Comparison of ENCODE assay signal across 15 cellular contexts in genomic region chr2:205934443-205934842, GRCh38.
A peak's percentile ranks its signal among the peaks of the same experiment; 100 is the strongest.
DNase-seq lines count a peak whose midpoint lies in the region; ATAC-seq, FAIRE-seq and TF ChIP-seq lines count a peak whose summit lies in the region.
"Had no signal": no experiment of that assay in that cellular context is flagged by ENCODE, and none has a peak within 500 bp of the region (broad histone marks: within the 10 kb centered on the region; RNA-seq: fewer than 3 reads in every experiment).

No MANE protein-coding gene starts in this region.

- H2AFZ ChIP-seq in endothelial cell of umbilical vein (ENCODE audit: low read depth, low read length) (no peak overlapping the region), neural progenitor cell (replicated peaks) (no peak overlapping the region), mesenchymal stem cell (ENCODE audit: low read depth, low read length) (no peak overlapping the region)

- H3K4me1 ChIP-seq in endothelial cell of umbilical vein (ENCODE audit: control insufficient read depth, extremely low read depth, insufficient read depth, low read length) = peaks cover 19% of the 10 kb centered on the region
- peaks cover 15% of the 10 kb centered on the region for H3K4me1 ChIP-seq in neural progenitor cell
- no peaks in the 10 kb centered on the region for H3K4me1 ChIP-seq in mesenchymal stem cell (ENCODE audit: control insufficient read depth, insufficient read depth, low read depth, low read length)

- no peak overlapping the region for H2AK5ac ChIP-seq in mesenchymal stem cell (ENCODE audit: low read length, severe bottlenecking)

- no peak overlapping the region for H2BK12ac ChIP-seq in mesenchymal stem cell (ENCODE audit: low read length in 2 of 2)

- peak; percentile 65 for FAIRE-seq in endothelial cell of umbilical vein (lab: Jason Lieb, UNC)
- FAIRE-seq: G401.6, TTC549 had no signal

- H3K18ac ChIP-seq in mesenchymal stem cell (ENCODE audit: low read depth in 1 of 2, low read length in 2 of 2) = no peak overlapping the region

- peaks cover 56% of the 10 kb centered on the region for H3K4me1 Mint-ChIP-seq in neural progenitor cell
- H3K4me1 Mint-ChIP-seq: stimulated activated naive CD8-positive, alpha-beta T cell treated with anti-CD3 and anti-CD28 coated beads, Interleukin-15, amount 100 ng/mL, for 72 hours had no signal

- H4K20me1 ChIP-seq in endothelial cell of umbilical vein (replicated peaks; ENCODE audit: control insufficient read depth, extremely low read depth, insufficient read depth, low read length) (no peaks in the 10 kb centered on the region), neural progenitor cell (ENCODE audit: low read depth) (no peaks in the 10 kb centered on the region)

- no peak overlapping the region for H3K23ac ChIP-seq in mesenchymal stem cell (ENCODE audit: low read length in 2 of 2)

- no peak overlapping the region for H4K8ac ChIP-seq in mesenchymal stem cell (ENCODE audit: low read length)

- no peak overlapping the region for H3K4me2 ChIP-seq in endothelial cell of umbilical vein (ENCODE audit: insufficient read depth, low read length)
- no peak overlapping the region for H3K4me2 ChIP-seq in neural progenitor cell
- no peak overlapping the region for H3K4me2 ChIP-seq in mesenchymal stem cell (ENCODE audit: low read length, poor library complexity, severe bottlenecking)

- H3K79me1 ChIP-seq in mesenchymal stem cell (replicated peaks; ENCODE audit: low read length, poor library complexity, severe bottlenecking) = no peaks in the 10 kb centered on the region

- POLR2A ChIA-PET in endothelial cell of umbilical vein (lab: Charles Lee) = no interaction called here

- no peak for TF ChIP-seq POLR2A in endothelial cell of umbilical vein (IDR thresholded peaks at IDR 0.05; ENCODE audit: low read depth, low read length)

- H2BK5ac ChIP-seq in mesenchymal stem cell (ENCODE audit: low read depth, low read length, poor library complexity, severe bottlenecking) = no peak overlapping the region

- H3K9me1 ChIP-seq in endothelial cell of umbilical vein (replicated peaks; ENCODE audit: control insufficient read depth, extremely low read depth, insufficient read depth, low read length) = no peaks in the 10 kb centered on the region

- H4K91ac ChIP-seq in mesenchymal stem cell (ENCODE audit: low read length) = no peak overlapping the region

- 100% methylated on average over 1 of the region's 1 CpG for WGBS in mesenchymal stem cell

- no peak overlapping the region for H3K14ac ChIP-seq in mesenchymal stem cell (ENCODE audit: low read length in 2 of 2)

- H3K27ac ChIP-seq in endothelial cell of umbilical vein (ENCODE audit: insufficient read depth, low read depth, low read length) (no peak overlapping the region), neural progenitor cell (no peak overlapping the region), mesenchymal stem cell (ENCODE audit: low read length, poor library complexity, severe bottlenecking) (no peak overlapping the region)

- ATAC-seq in HG03565 (IDR thresholded peaks at IDR 0.05; ENCODE audit: unreplicated experiment) (no peak), omental fat pad (ENCODE audit: low FRiP score) (no peak)
- ATAC-seq: esophagus mucosa; left cardiac atrium; stimulated activated naive CD8-positive, alpha-beta T cell treated with anti-CD3 and anti-CD28 coated beads, Interleukin-15, amount 100 ng/mL, for 72 hours had no signal

- peaks cover 4% of the 10 kb centered on the region for H3K27me3 Mint-ChIP-seq in neural progenitor cell (ENCODE audit: insufficient read depth, low read depth)

- no peak overlapping the region for H2BK15ac ChIP-seq in mesenchymal stem cell (ENCODE audit: low read depth, poor library complexity, severe bottlenecking)

- H3F3A ChIP-seq in neural progenitor cell (ENCODE audit: low read depth) = no peaks in the 10 kb centered on the region

- no peaks in the 10 kb centered on the region for H3K36me3 ChIP-seq in endothelial cell of umbilical vein (ENCODE audit: control insufficient read depth in 2 of 2, extremely low read depth in 1 of 2, insufficient read depth in 2 of 2, low read length in 2 of 2)
- no peaks in the 10 kb centered on the region for H3K36me3 ChIP-seq in neural progenitor cell
- no peaks in the 10 kb centered on the region for H3K36me3 ChIP-seq in mesenchymal stem cell (ENCODE audit: control insufficient read depth in 1 of 2, insufficient read depth in 2 of 2, low read depth in 1 of 2, low read length in 2 of 2)

- H3K9me3 ChIP-seq in endothelial cell of umbilical vein (replicated peaks; ENCODE audit: control insufficient read depth, insufficient read depth, low read length) = no peaks in the 10 kb centered on the region
- H3K9me3 ChIP-seq in neural progenitor cell (ENCODE audit: low read depth) = no peaks in the 10 kb centered on the region
- no peaks in the 10 kb centered on the region for H3K9me3 ChIP-seq in mesenchymal stem cell (ENCODE audit: control insufficient read depth, low read length)

- H3K4me3 Mint-ChIP-seq in neural progenitor cell = no peak overlapping the region
- H3K4me3 Mint-ChIP-seq: stimulated activated naive CD8-positive, alpha-beta T cell treated with anti-CD3 and anti-CD28 coated beads, Interleukin-15, amount 100 ng/mL, for 72 hours had no signal

- BruUV-seq in endothelial cell of umbilical vein (replicated peaks; lab: Mats Ljungman, UMichigan) = no TSS peak

- dilution Hi-C loops in endothelial cell of umbilical vein (cut with MboI; ENCODE audit: extremely low pct_ligation_motif_present, low sequenced_read_pairs) = no loop called here

- H3K27me3 ChIP-seq in endothelial cell of umbilical vein (ENCODE audit: control insufficient read depth in 2 of 2, insufficient read depth in 2 of 2, low read length in 2 of 2) (no peaks in the 10 kb centered on the region), neural progenitor cell (no peaks in the 10 kb centered on the region), mesenchymal stem cell (ENCODE audit: control insufficient read depth in 1 of 2, insufficient read depth in 1 of 2, low read length in 2 of 2) (peaks cover 0 to 6% of the 10 kb centered on the region in 2 experiments)

- H3K4ac ChIP-seq in mesenchymal stem cell (ENCODE audit: low read depth in 1 of 2, low read length in 2 of 2) = no peak overlapping the region

- no peak for TF ChIP-seq CTCF in endothelial cell of umbilical vein (IDR thresholded peaks at IDR 0.05; ENCODE audit: extremely low read depth in 1 of 2, insufficient read depth in 1 of 2, low read depth in 1 of 2, low read length in 2 of 2)
- peak; percentile 19 for TF ChIP-seq CTCF in neural progenitor cell (IDR thresholded peaks at IDR 0.05)
- TF ChIP-seq CTCF in omental fat pad (IDR thresholded peaks at IDR 0.05) = no peak

- H3K27ac Mint-ChIP-seq in neural progenitor cell = no peak overlapping the region
- H3K27ac Mint-ChIP-seq: stimulated activated naive CD8-positive, alpha-beta T cell treated with anti-CD3 and anti-CD28 coated beads, Interleukin-15, amount 100 ng/mL, for 72 hours had no signal

- H3K79me2 ChIP-seq in endothelial cell of umbilical vein (ENCODE audit: control insufficient read depth, insufficient read depth, low read length) = no peaks in the 10 kb centered on the region
- H3K79me2 ChIP-seq in neural progenitor cell (ENCODE audit: low read depth) = no peaks in the 10 kb centered on the region

- no peak overlapping the region for H3K9ac ChIP-seq in endothelial cell of umbilical vein (replicated peaks; ENCODE audit: extremely low read depth, insufficient read depth, low read length)
- no peak overlapping the region for H3K9ac ChIP-seq in neural progenitor cell
- no peak overlapping the region for H3K9ac ChIP-seq in mesenchymal stem cell (ENCODE audit: low read length)

- no peak overlapping the region for H2BK120ac ChIP-seq in mesenchymal stem cell (ENCODE audit: low read depth, low read length)

- H3K36me3 Mint-ChIP-seq in neural progenitor cell = no peaks in the 10 kb centered on the region

- DNase-seq in DMS114 treated with DMSO at 0.1 percent for 48 hours (lab: John Stamatoyannopoulos, UW; ENCODE audit: unreplicated experiment) = peak; percentile 12
- peak; percentile 17 for DNase-seq in MV-4-11 (lab: John Stamatoyannopoulos, UW)
- no peak for DNase-seq in endothelial cell of umbilical vein (ENCODE audit: low read depth, low spot score)
- no peak for DNase-seq in neural progenitor cell (ENCODE audit: low spot score)
- DNase-seq in mesenchymal stem cell = no peak
- DNase-seq in omental fat pad (ENCODE audit: low spot score) = no peak
- DNase-seq in hepatic stellate cell (ENCODE audit: low spot score) = no peak
- DNase-seq: left cardiac atrium; NCI-H2029; occipital lobe; stimulated activated naive CD8-positive, alpha-beta T cell treated with anti-CD3 and anti-CD28 coated beads, Interleukin-15, amount 100 ng/mL, for 72 hours had no signal

- H3K4me3 ChIP-seq in endothelial cell of umbilical vein (replicated peaks in 1 of 3; ENCODE audit: insufficient read depth in 1 of 3, low read depth in 1 of 3, low read length in 3 of 3) = no peak overlapping the region
- H3K4me3 ChIP-seq in neural progenitor cell = no peak overlapping the region
- no peak overlapping the region for H3K4me3 ChIP-seq in mesenchymal stem cell (ENCODE audit: insufficient read depth in 1 of 2, low read depth in 1 of 2, low read length in 2 of 2)

- intact Hi-C loops in endothelial cell of umbilical vein (cut with micrococcal nuclease) = loop anchor here (1.0 kb wide), 1 partner anchor 14 kb away; no protein-coding TSS in a partner anchor

- CTCF ChIA-PET in endothelial cell of umbilical vein (lab: Charles Lee) = interaction anchor here (1.2 to 6.1 kb wide), 3 partner anchors 8 to 17 kb away, joined by 4 to 81 read pairs (median 42); no protein-coding TSS in a partner anchor

- peaks cover 2% of the 10 kb centered on the region for H3K9me3 Mint-ChIP-seq in neural progenitor cell
- H3K9me3 Mint-ChIP-seq: stimulated activated naive CD8-positive, alpha-beta T cell treated with anti-CD3 and anti-CD28 coated beads, Interleukin-15, amount 100 ng/mL, for 72 hours had no signal

TF ChIP-seq in endothelial cell of umbilical vein, 7 proteins besides CTCF, POLR2A, EP300 and RAD21:
- no peak for TF ChIP-seq POLR2AphosphoS5 (IDR thresholded peaks at IDR 0.05; ENCODE audit: insufficient read depth, low read depth, low read length)
- no peak for TF ChIP-seq MAX (IDR thresholded peaks at IDR 0.05; ENCODE audit: insufficient read depth, insufficient read length)
- TF ChIP-seq GATA2 (IDR thresholded peaks at IDR 0.05; ENCODE audit: insufficient read depth, insufficient read length, low read depth, low read length) = no peak
- TF ChIP-seq MYC (IDR thresholded peaks at IDR 0.05; ENCODE audit: low read depth, low read length) = no peak
- TF ChIP-seq JUN (IDR thresholded peaks at IDR 0.05; ENCODE audit: borderline replicate concordance, insufficient read depth, insufficient read length, low read depth) = no peak
- TF ChIP-seq FOS (IDR thresholded peaks at IDR 0.05; ENCODE audit: borderline replicate concordance, insufficient read depth, low read length) = no peak
- no peak for TF ChIP-seq EZH2 (IDR thresholded peaks at IDR 0.05; ENCODE audit: borderline replicate concordance, low read depth, low read length, severe bottlenecking)

Comparison
In these comparisons a context has a peak if more than half of its experiments do, and no peak if none do; other contexts are left out.
1. DNase-seq: peak in DMS114 treated with DMSO at 0.1 percent for 48 hours (single experiment) and MV-4-11 (single experiment); none in endothelial cell of umbilical vein (single experiment), neural progenitor cell (single experiment), mesenchymal stem cell (single experiment), omental fat pad (single experiment) and hepatic stellate cell (single experiment).